13 cellular contexts compared by ENCODE assay signal in genomic region chr6:113018351-113019151, GRCh38.
A peak's percentile ranks its signal among the peaks of the same experiment; 100 is the strongest.
DNase-seq lines count a peak whose midpoint lies in the region; ATAC-seq, FAIRE-seq and TF ChIP-seq lines count a peak whose summit lies in the region.
"Had no signal": no experiment of that assay in that cellular context is flagged by ENCODE, and none has a peak within 500 bp of the region (broad histone marks: within the 10 kb centered on the region; RNA-seq: fewer than 3 reads in every experiment).

No MANE protein-coding gene starts in this region.

- no peaks in the 10 kb centered on the region for H3K79me2 ChIP-seq in astrocyte (ENCODE audit: insufficient read depth, low read length)

- H3K9me3 ChIP-seq in astrocyte (ENCODE audit: insufficient read depth, low read depth, low read length), result no peaks in the 10 kb centered on the region
- H3K9me3 ChIP-seq: gastrocnemius medialis had no signal

- peak overlapping the region; percentile 97 for H3K27ac Mint-ChIP-seq in astrocyte (ENCODE audit: unreplicated experiment)

- TF ChIP-seq CTCF in astrocyte (IDR thresholded peaks at IDR 0.05; ENCODE audit: insufficient read depth, low read depth, low read length) (no peak), retinal pigment epithelial cell (conservative IDR thresholded peaks at IDR 0.05; ENCODE audit: low read depth, low read length) (no peak)

- H3K36me3 Mint-ChIP-seq in astrocyte (ENCODE audit: low read depth, unreplicated experiment), result no peaks in the 10 kb centered on the region

- H3K27me3 ChIP-seq in astrocyte (ENCODE audit: insufficient read depth, low read length), result no peaks in the 10 kb centered on the region
- H3K27me3 ChIP-seq: gastrocnemius medialis had no signal

- no peak overlapping the region for H3K4me3 Mint-ChIP-seq in astrocyte (ENCODE audit: unreplicated experiment)

- peaks cover 23% of the 10 kb centered on the region for H3K4me1 Mint-ChIP-seq in astrocyte (ENCODE audit: low read depth, unreplicated experiment)

- no peaks in the 10 kb centered on the region for H4K20me1 ChIP-seq in astrocyte (ENCODE audit: insufficient read depth, low read length)

- ATAC-seq in left ventricle myocardium superior, result peak; percentile 79
- no peak for ATAC-seq in HG03354 (IDR thresholded peaks at IDR 0.05; ENCODE audit: poor library complexity, severe bottlenecking, unreplicated experiment)

- in situ Hi-C loops in ACHN (cut with HindIII; ENCODE audit: low pct_ligation_motif_present, low pct_unique_long_range_greater_than_20kb, low sequenced_read_pairs), result no loop called here

- H3K9me3 Mint-ChIP-seq in astrocyte (ENCODE audit: unreplicated experiment), result no peaks in the 10 kb centered on the region

- H3K4me2 ChIP-seq in astrocyte (ENCODE audit: low read length), result peak overlapping the region; percentile 74

- H3K4me3 ChIP-seq in astrocyte (ENCODE audit: insufficient read depth, low read depth, low read length) (peak overlapping the region; percentile 3), retinal pigment epithelial cell (ENCODE audit: low read length) (no peak overlapping the region)
- H3K4me3 ChIP-seq: gastrocnemius medialis had no signal

- H3K4me1 ChIP-seq in astrocyte (ENCODE audit: insufficient read depth, low read length), result peaks cover 14% of the 10 kb centered on the region
- H3K4me1 ChIP-seq: gastrocnemius medialis had no signal

- H2AFZ ChIP-seq in astrocyte (ENCODE audit: low read depth, low read length), result peak overlapping the region; percentile 74

- intact Hi-C loops in left ventricle myocardium superior (cut with micrococcal nuclease), result no loop called here

- peak; percentile 81 for FAIRE-seq in astrocyte (lab: Jason Lieb, UNC)
- FAIRE-seq: GM19239 had no signal

- H3K27ac ChIP-seq in astrocyte (ENCODE audit: low read depth, low read length), result peak overlapping the region; percentile 76
- H3K27ac ChIP-seq: HL-60 had no signal

- H3K9ac ChIP-seq in astrocyte (ENCODE audit: low read length), result peak overlapping the region; percentile 58

- no peaks in the 10 kb centered on the region for H3K36me3 ChIP-seq in astrocyte (ENCODE audit: insufficient read depth, low read length)
- H3K36me3 ChIP-seq: gastrocnemius medialis had no signal

- DNase-seq in ELR (ENCODE audit: low read depth) (peak; percentile 59), astrocyte (ENCODE audit: low read depth) (peak; percentile 100), left ventricle myocardium superior (no peak), retinal pigment epithelial cell (ENCODE audit: low read depth) (peak; percentile 73), ACHN (no peak), T-helper 2 cell (no peak)
- DNase-seq in stimulated activated CD4-positive, alpha-beta T cell treated with anti-CD3 and anti-CD28 coated beads, Interleukin-4, amount 100 ng/mL, for 24 hours, result no peak
- DNase-seq: Calu3, gastrocnemius medialis, RPMI8226 had no signal

- H3K27me3 Mint-ChIP-seq in astrocyte (ENCODE audit: low read depth, unreplicated experiment), result no peaks in the 10 kb centered on the region

Comparison
In these comparisons a context has a peak if more than half of its experiments do, and no peak if none do; other contexts are left out.
1. DNase-seq: peak in ELR (single experiment), astrocyte (single experiment) and retinal pigment epithelial cell (single experiment); none in left ventricle myocardium superior (single experiment), stimulated activated CD4-positive, alpha-beta T cell treated with anti-CD3 and anti-CD28 coated beads, Interleukin-4, amount 100 ng/mL, for 24 hours (single experiment), ACHN (single experiment) and T-helper 2 cell (0 of 5).